Comparison of ENCODE assay signal across 13 cellular contexts in genomic region chr2:234242446-234242810, GRCh38.
DNase-seq lines count a peak whose midpoint lies in the region; FAIRE-seq and TF ChIP-seq lines count a peak whose summit lies in the region.
"Had no signal": no experiment of that assay in that cellular context is flagged by ENCODE, and none has a peak within 500 bp of the region (broad histone marks: within the 10 kb centered on the region; RNA-seq: fewer than 3 reads in every experiment).

No MANE protein-coding gene starts in this region.

- no peaks in the 10 kb centered on the region for H3K27me3 Mint-ChIP-seq in Calu3 (ENCODE audit: unreplicated experiment)
- H3K27me3 Mint-ChIP-seq: CD4-positive, alpha-beta T cell had no signal

- no peaks in the 10 kb centered on the region for H3K27me3 ChIP-seq in fibroblast of lung (ENCODE audit: control insufficient read depth, insufficient read depth, low read length)
- no peaks in the 10 kb centered on the region for H3K27me3 ChIP-seq in osteoblast (ENCODE audit: insufficient read depth, low read length)
- no peaks in the 10 kb centered on the region for H3K27me3 ChIP-seq in small intestine (ENCODE audit: control insufficient read depth in 2 of 2, insufficient read depth in 2 of 2, low read length in 2 of 2)

- H3K4me1 Mint-ChIP-seq in Calu3 (ENCODE audit: low read depth, unreplicated experiment): peaks cover 56% of the 10 kb centered on the region

- H3K4me3 ChIP-seq in fibroblast of lung (replicated peaks in 1 of 4; ENCODE audit: control extremely low read depth in 1 of 4, insufficient read depth in 1 of 4, low read depth in 3 of 4, low read length in 4 of 4) (no peak overlapping the region), osteoblast (ENCODE audit: insufficient read depth, low read length) (no peak overlapping the region), small intestine (ENCODE audit: low read depth in 1 of 2, low read length in 2 of 2) (no peak overlapping the region)

- H3K27ac ChIP-seq in RWPE1 (peak overlapping the region; percentile 87; the same call in 1 of the 2 replicates), fibroblast of lung (ENCODE audit: insufficient read depth, low read length) (no peak overlapping the region), osteoblast (ENCODE audit: low read depth, low read length) (peak overlapping the region; percentile 63), small intestine (ENCODE audit: low read depth in 1 of 2, low read length in 1 of 2) (no peak overlapping the region), caudate nucleus (ENCODE audit: low read depth, low read length) (no peak overlapping the region)

- H4K20me1 ChIP-seq in fibroblast of lung (ENCODE audit: control insufficient read depth, extremely low read depth, insufficient read depth, low read length) (no peaks in the 10 kb centered on the region), osteoblast (ENCODE audit: insufficient read depth, low read length) (no peaks in the 10 kb centered on the region)

- H3K79me2 ChIP-seq in fibroblast of lung (ENCODE audit: control insufficient read depth, insufficient read depth, low read length) (no peaks in the 10 kb centered on the region), osteoblast (ENCODE audit: insufficient read depth, low read length) (no peaks in the 10 kb centered on the region)

- FAIRE-seq in small intestine (lab: Jason Lieb, UNC): no peak
- FAIRE-seq: D721Med had no signal

- H3K27ac Mint-ChIP-seq in Calu3 (ENCODE audit: unreplicated experiment): peak overlapping the region; percentile 73
- H3K27ac Mint-ChIP-seq: CD4-positive, alpha-beta T cell had no signal

- no peak overlapping the region for H2AFZ ChIP-seq in fibroblast of lung (ENCODE audit: low read length)
- no peak overlapping the region for H2AFZ ChIP-seq in osteoblast (ENCODE audit: low read length)

- peaks cover 12% of the 10 kb centered on the region for H3K4me1 ChIP-seq in fibroblast of lung (ENCODE audit: control insufficient read depth, extremely low read depth, insufficient read depth, low read length)
- H3K4me1 ChIP-seq in osteoblast (ENCODE audit: insufficient read depth, low read length): peaks cover 49% of the 10 kb centered on the region
- H3K4me1 ChIP-seq in small intestine (ENCODE audit: control insufficient read depth in 2 of 2, insufficient read depth in 1 of 2, low read depth in 1 of 2, low read length in 1 of 2): no peaks in the 10 kb centered on the region

- 72 to 78% (median 76%) methylated on average over 4 of the region's 4 CpGs for WGBS in small intestine, 3 donors

- intact Hi-C loops in Calu3 (cut with micrococcal nuclease; ENCODE audit: unreplicated experiment): loop anchor here (5.0 kb wide), 1 partner anchor 40 kb away; no protein-coding TSS in a partner anchor

- peaks cover 5% of the 10 kb centered on the region for H3K36me3 Mint-ChIP-seq in Calu3 (ENCODE audit: insufficient read depth, unreplicated experiment)

- POLR2A ChIA-PET in RWPE1 (lab: Yijun Ruan, JAX; ENCODE audit: low non-redundant PET): no interaction called here

- H3K9me3 Mint-ChIP-seq in Calu3 (ENCODE audit: low read depth, unreplicated experiment): peaks cover 8% of the 10 kb centered on the region

- no peak for DNase-seq in Calu3
- DNase-seq in RWPE1 (ENCODE audit: low spot score): no peak
- no peak for DNase-seq in fibroblast of lung (ENCODE audit: low read depth in 2 of 2)
- no peak for DNase-seq in osteoblast (ENCODE audit: insufficient read length, low spot score, missing footprints)
- DNase-seq in small intestine: no peak
- DNase-seq in caudate nucleus (lab: John Stamatoyannopoulos, UW): no peak
- DNase-seq in DMS79 (lab: John Stamatoyannopoulos, UW): no peak
- DNase-seq: CD4-positive, alpha-beta T cell; NCI-H1105 treated with DMSO at 0.1 percent for 48 hours; NCI-H187 treated with DMSO at 0.1 percent for 48 hours; NCI-H2171; NCI-H82 had no signal

- H3K4me3 Mint-ChIP-seq in Calu3 (ENCODE audit: low read depth, unreplicated experiment): peak overlapping the region; percentile 34
- H3K4me3 Mint-ChIP-seq: CD4-positive, alpha-beta T cell had no signal

- peak overlapping the region; percentile 23 for H3K4me2 ChIP-seq in fibroblast of lung (ENCODE audit: extremely low read depth, insufficient read depth, low read length)
- peak overlapping the region; percentile 54 for H3K4me2 ChIP-seq in osteoblast (ENCODE audit: insufficient read depth, low read length)

- CTCF ChIA-PET in Calu3 (lab: Charles Lee): interaction anchor here (0.6 to 1.6 kb wide), 4 partner anchors 10 to 1401 kb away, joined by 3 to 6 read pairs (median 4); no protein-coding TSS in a partner anchor
- CTCF ChIA-PET in RWPE1 (lab: Yijun Ruan, JAX): no interaction called here

- no peak overlapping the region for H3K9ac ChIP-seq in fibroblast of lung (ENCODE audit: insufficient read depth, low read length)

- no TSS peak for BruUV-seq in Calu3 (replicated peaks; lab: Mats Ljungman, UMichigan)

- H3K9me3 ChIP-seq in fibroblast of lung (ENCODE audit: control insufficient read depth, insufficient read depth, low read depth, low read length): no peaks in the 10 kb centered on the region
- no peaks in the 10 kb centered on the region for H3K9me3 ChIP-seq in osteoblast (ENCODE audit: low read depth, low read length)
- no peaks in the 10 kb centered on the region for H3K9me3 ChIP-seq in small intestine (ENCODE audit: control insufficient read depth, low read depth)

- TF ChIP-seq CTCF in Calu3 (IDR thresholded peaks at IDR 0.05; ENCODE audit: unreplicated experiment) (no peak), RWPE1 (conservative IDR thresholded peaks at IDR 0.05; ENCODE audit: low read depth) (no peak), fibroblast of lung (conservative IDR thresholded peaks at IDR 0.05 in 1 of 2, IDR thresholded peaks at IDR 0.05 in 1 of 2; ENCODE audit: low read depth in 1 of 2, low read length in 2 of 2) (no peak), osteoblast (IDR thresholded peaks at IDR 0.05; ENCODE audit: extremely low read depth, low read depth, low read length) (no peak)

- no peaks in the 10 kb centered on the region for H3K36me3 ChIP-seq in fibroblast of lung (ENCODE audit: control insufficient read depth, insufficient read depth, low read length)
- no peaks in the 10 kb centered on the region for H3K36me3 ChIP-seq in osteoblast (ENCODE audit: insufficient read depth, low read length)
- H3K36me3 ChIP-seq in small intestine (ENCODE audit: control insufficient read depth in 2 of 2, insufficient read depth in 2 of 2, low read length in 2 of 2): no peaks in the 10 kb centered on the region

Comparison
In these comparisons a context has a peak if more than half of its experiments do, and no peak if none do; other contexts are left out.
1. H3K27ac ChIP-seq: peak in RWPE1 (single experiment) and osteoblast (single experiment); none in fibroblast of lung (single experiment), small intestine (0 of 2) and caudate nucleus (single experiment).